Comparison of ENCODE assay signal across 22 cellular contexts in genomic region chr16:81394416-81394815, GRCh38.
"Had no signal": no experiment of that assay in that cellular context is flagged by ENCODE, and none has a peak within 500 bp of the region (broad histone marks: within the 10 kb centered on the region; RNA-seq: fewer than 3 reads in every experiment).

No MANE protein-coding gene starts in this region.

- H3K27ac ChIP-seq: colonic mucosa, esophagus muscularis mucosa, neutrophil, pancreas, suprapubic skin, upper lobe of right lung had no signal

- H3K27me3 ChIP-seq: colonic mucosa, esophagus muscularis mucosa, neutrophil, pancreas, suprapubic skin, transverse colon, upper lobe of right lung, uterus had no signal

- H3K4me1 ChIP-seq: colonic mucosa, pancreas, transverse colon, upper lobe of right lung, uterus had no signal

- DNase-seq: colonic mucosa; effector CD8-positive, alpha-beta T cell; endodermal cell; foreskin melanocyte; hippocampal formation; left colon; mesenchymal stem cell; mucosa of descending colon; naive B cell; pancreas; stimulated activated CD4-positive, alpha-beta T cell treated with anti-CD3 and anti-CD28 coated beads, Interleukin-2, amount 100 ng/mL, for 24 hours; stimulated activated CD4-positive, alpha-beta T cell treated with anti-CD3 and anti-CD28 coated beads, Interleukin-4, amount 100 ng/mL, for 24 hours; stimulated activated naive CD4-positive, alpha-beta T cell treated with Interleukin-2 at 50 U/mL for 16 hours; transverse colon; upper lobe of right lung; uterus had no signal

- H3K36me3 ChIP-seq: colonic mucosa, neutrophil, pancreas, transverse colon, uterus had no signal

- H3K4me3 ChIP-seq: colonic mucosa, esophagus muscularis mucosa, mucosa of descending colon, pancreas, smooth muscle cell, suprapubic skin, transverse colon, upper lobe of right lung, uterus had no signal

- H3K9me3 ChIP-seq: colonic mucosa, esophagus muscularis mucosa, mucosa of descending colon, neutrophil, pancreas, suprapubic skin, transverse colon, upper lobe of right lung, uterus had no signal

- ATAC-seq: natural killer cell treated with Interleukin-12 subunit alpha and Interleukin-12 subunit beta and Interleukin-15 and Interleukin-18, amount 100 ng/mL, for 72 hours; stimulated activated effector memory CD8-positive, alpha-beta T cell treated with anti-CD3 and anti-CD28 coated beads, Interleukin-12 subunit alpha, Interleukin-12 subunit beta, amount 100 ng/mL, for 72 hours had no signal
